Comparison of ENCODE assay signal across 11 cellular contexts in genomic region chr5:41193462-41194166, GRCh38. TPM values are rescaled to one million over a fixed set of nuclear protein-coding genes. Genes with fewer than 3 reads are reported as not detected.
DNase-seq lines count a peak whose midpoint lies in the region; ATAC-seq and TF ChIP-seq lines count a peak whose summit lies in the region.
"Had no signal": no experiment of that assay in that cellular context is flagged by ENCODE, and none has a peak within 500 bp of the region (broad histone marks: within the 10 kb centered on the region; RNA-seq: fewer than 3 reads in every experiment).

No MANE protein-coding gene starts in this region.

- no peaks in the 10 kb centered on the region for H3K9me3 Mint-ChIP-seq in activated CD4-positive, alpha-beta T cell treated with anti-CD3 and anti-CD28 coated beads for 36 hours (ENCODE audit: low read depth)

- ATAC-seq in HG03469 (IDR thresholded peaks at IDR 0.05; ENCODE audit: unreplicated experiment) (no peak), HG03571 (IDR thresholded peaks at IDR 0.05; ENCODE audit: unreplicated experiment) (no peak)
- ATAC-seq in activated CD4-positive, alpha-beta T cell treated with anti-CD3 and anti-CD28 coated beads for 36 hours = no peak

- TF ChIP-seq EP300 in sigmoid colon (IDR thresholded peaks at IDR 0.05) = peak; percentile 63 to 96 (median 78)

- WGBS in sigmoid colon, 2 donors = 14 to 50% methylated on average over 5 of the region's 5 CpGs

- no peak for TF ChIP-seq POLR2A in sigmoid colon (IDR thresholded peaks at IDR 0.05)

- peak; percentile 99 for DNase-seq in G401 (ENCODE audit: low spot score)
- peak; percentile 87 to 98 for DNase-seq in ascending aorta (ENCODE audit: low spot score in 2 of 2)
- DNase-seq in right atrium auricular region (ENCODE audit: low spot score) = peak; percentile 100
- DNase-seq in sigmoid colon = peak; percentile 98
- no peak for DNase-seq in activated CD4-positive, CD25-positive, alpha-beta regulatory T cell treated with anti-CD3 and anti-CD28 coated beads, Interleukin-2, amount 50 U/mL, for 72 hours
- DNase-seq in activated CD4-positive, alpha-beta T cell treated with anti-CD3 and anti-CD28 coated beads for 36 hours = no peak
- DNase-seq: activated CD8-positive, alpha-beta memory T cell treated with anti-CD3 and anti-CD28 coated beads, Interleukin-2, amount 50 U/mL, for 4 hours; DND-41 had no signal

- in situ Hi-C loops in G401 (cut with HindIII; ENCODE audit: low sequenced_read_pairs) = no loop called here

- no peaks in the 10 kb centered on the region for H3K27me3 Mint-ChIP-seq in activated CD4-positive, alpha-beta T cell treated with anti-CD3 and anti-CD28 coated beads for 36 hours

- no peaks in the 10 kb centered on the region for H3K36me3 Mint-ChIP-seq in activated CD4-positive, alpha-beta T cell treated with anti-CD3 and anti-CD28 coated beads for 36 hours (ENCODE audit: low read depth)

- intact Hi-C loops in ascending aorta (cut with DNase I) = loop anchor here (2.0 to 10.0 kb wide), 2 partner anchors 203 to 631 kb away; no protein-coding TSS in a partner anchor
- intact Hi-C loops in sigmoid colon (cut with DNase I) = no loop called here
- intact Hi-C loops in activated CD4-positive, alpha-beta T cell treated with anti-CD3 and anti-CD28 coated beads for 36 hours (cut with DNase I, micrococcal nuclease) = no loop called here

- H3K27ac ChIP-seq in ascending aorta (peak overlapping the region; percentile 52 to 61), right atrium auricular region (peak overlapping the region; percentile 78 to 84), sigmoid colon (peak overlapping the region; percentile 31 to 66 (median 44))

- no peak overlapping the region for H3K4me3 Mint-ChIP-seq in activated CD4-positive, alpha-beta T cell treated with anti-CD3 and anti-CD28 coated beads for 36 hours

- CTCF ChIA-PET in activated CD4-positive, alpha-beta T cell treated with anti-CD3 and anti-CD28 coated beads for 36 hours (lab: Charles Lee) = interaction anchor here (0.7 kb wide), 1 partner anchor 49 kb away, joined by 3 read pairs; no protein-coding TSS in a partner anchor

- H3K4me1 Mint-ChIP-seq in activated CD4-positive, alpha-beta T cell treated with anti-CD3 and anti-CD28 coated beads for 36 hours = no peaks in the 10 kb centered on the region

- H3K36me3 ChIP-seq in ascending aorta = no peaks in the 10 kb centered on the region
- H3K36me3 ChIP-seq in right atrium auricular region = no peaks in the 10 kb centered on the region
- H3K36me3 ChIP-seq in sigmoid colon = no peaks in the 10 kb centered on the region

- H3K4me3 ChIP-seq in ascending aorta (no peak overlapping the region), right atrium auricular region (no peak overlapping the region), sigmoid colon (no peak overlapping the region)
- H3K4me3 ChIP-seq: smooth muscle cell had no signal

- TF ChIP-seq CTCF in ascending aorta (IDR thresholded peaks at IDR 0.05) (no peak), right atrium auricular region (IDR thresholded peaks at IDR 0.05) (no peak), sigmoid colon (IDR thresholded peaks at IDR 0.05) (no peak)

- no peak overlapping the region for H3K27ac Mint-ChIP-seq in activated CD4-positive, alpha-beta T cell treated with anti-CD3 and anti-CD28 coated beads for 36 hours

- H3K27me3 ChIP-seq in ascending aorta = no peaks in the 10 kb centered on the region
- H3K27me3 ChIP-seq in right atrium auricular region = no peaks in the 10 kb centered on the region
- no peaks in the 10 kb centered on the region for H3K27me3 ChIP-seq in sigmoid colon

- H3K9me3 ChIP-seq in ascending aorta (no peaks in the 10 kb centered on the region), right atrium auricular region (no peaks in the 10 kb centered on the region), sigmoid colon (no peaks in the 10 kb centered on the region)

- POLR2A ChIA-PET in activated CD4-positive, alpha-beta T cell treated with anti-CD3 and anti-CD28 coated beads for 36 hours (lab: Charles Lee) = no interaction called here

- H3K4me1 ChIP-seq in ascending aorta (peaks cover 0 to 8% of the 10 kb centered on the region in 2 donors), right atrium auricular region (peaks cover 0 to 25% of the 10 kb centered on the region in 2 donors), sigmoid colon (no peaks in the 10 kb centered on the region)

RNA-seq across cellular contexts. Expression of gene C6, which starts 19.7 kb away (rescaled TPM):
- not detected in 2 replicates for total RNA-seq in G401 (2014; rRNA removed; shearing (Covaris generic))
- total RNA-seq in ascending aorta (1.9 TPM), right atrium auricular region (100 to 1,000 TPM in 1 of 2 donors, 10 to 100 TPM in 1; 54.4 to 178 TPM), sigmoid colon (1 to 10 TPM in 3 of 4 donors, under 1 TPM in 1; 0.41 to 5.3 (median 3.5) TPM)
- 1 to 10 TPM in 2 of 3 donors, under 1 TPM in 1; 0.52 to 2.4 (median 1.8) TPM for polyA plus RNA-seq in sigmoid colon
- total RNA-seq in activated CD4-positive, alpha-beta T cell treated with anti-CD3 and anti-CD28 coated beads for 36 hours = not detected
- total RNA-seq: smooth muscle cell had no signal
- polyA plus RNA-seq: smooth muscle cell had no signal

Comparison
In these comparisons a context has a peak if more than half of its experiments do, and no peak if none do; other contexts are left out.
1. DNase-seq: peak in G401 (single experiment), ascending aorta (2 of 2), right atrium auricular region (single experiment) and sigmoid colon (single experiment); none in activated CD4-positive, CD25-positive, alpha-beta regulatory T cell treated with anti-CD3 and anti-CD28 coated beads, Interleukin-2, amount 50 U/mL, for 72 hours (single experiment) and activated CD4-positive, alpha-beta T cell treated with anti-CD3 and anti-CD28 coated beads for 36 hours (single experiment).
2. RNA of gene C6, which starts 19.7 kb away (total RNA-seq): 54.4 to 178 TPM in right atrium auricular region; 0.41 to 5.3 TPM in sigmoid colon, 1.9 TPM in ascending aorta (single experiment), not detected in G401 and not detected in activated CD4-positive, alpha-beta T cell treated with anti-CD3 and anti-CD28 coated beads for 36 hours; every median in the first group is over 4 times any median in the second.
3. Peak in every context shown above with its lines, with median percentiles within 50 percentile points of each other: H3K27ac ChIP-seq.